ENCODE assay signal across 1 cellular context in the genomic region with DNA sequence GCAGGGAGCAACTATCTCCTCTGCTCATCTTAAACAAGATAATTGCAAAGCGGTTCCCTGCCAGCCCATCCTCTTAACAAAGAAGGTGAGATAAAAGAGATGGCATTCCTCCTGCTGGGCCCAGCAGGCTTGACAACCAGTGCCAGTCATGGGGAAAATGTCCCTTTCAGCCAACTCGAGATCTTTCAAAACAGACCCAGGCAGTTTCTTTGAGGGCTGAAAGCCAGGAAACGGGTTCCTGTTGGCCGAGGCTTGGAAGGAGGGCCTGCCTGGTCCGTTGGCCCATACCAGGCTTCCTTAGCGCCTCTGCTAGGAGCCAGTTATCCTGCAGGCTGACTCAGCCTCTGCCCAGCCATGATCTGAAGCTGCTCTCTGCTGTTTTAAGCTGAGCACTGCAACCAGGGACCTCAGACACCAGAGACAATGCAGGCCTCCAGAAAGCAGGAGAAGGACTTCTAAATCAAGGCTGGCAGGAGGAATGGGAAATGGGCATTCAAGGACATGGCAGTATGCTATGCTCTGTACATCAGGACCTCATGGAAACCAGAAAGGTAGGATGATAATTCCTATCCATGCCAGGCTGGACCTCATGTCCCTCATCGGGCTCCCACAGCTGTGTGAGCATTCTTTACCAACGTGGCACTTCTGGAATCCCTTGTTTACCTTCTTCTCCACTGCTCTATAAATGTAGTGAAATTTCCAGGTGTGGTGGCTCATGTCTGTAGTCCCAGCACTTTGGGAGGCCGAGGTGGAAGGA.
TF ChIP-seq lines count a peak whose summit lies in the region.

No MANE protein-coding gene starts in this region.

TF ChIP-seq in H1, 55 proteins besides CTCF, POLR2A, EP300 and RAD21:
- TF ChIP-seq BRCA1 (IDR thresholded peaks at IDR 0.05; ENCODE audit: low read depth, low read length) = no peak
- TF ChIP-seq TBP (IDR thresholded peaks at IDR 0.05; ENCODE audit: low read depth, low read length) = peak; percentile 63
- TF ChIP-seq RBBP5 (IDR thresholded peaks at IDR 0.05; ENCODE audit: borderline replicate concordance, low read depth, low read length) = no peak
- TF ChIP-seq YY1 (IDR thresholded peaks at IDR 0.05; ENCODE audit: low read depth, low read length) = peak; percentile 90
- no peak for TF ChIP-seq JUN (IDR thresholded peaks at IDR 0.05; ENCODE audit: low read depth, low read length)
- peak; percentile 86 for TF ChIP-seq NANOG (IDR thresholded peaks at IDR 0.05; ENCODE audit: insufficient read depth, low read depth, low read length, poor library complexity, severe bottlenecking)
- 0 out of 2 replicates have a peak, but pooled peaks have one; percentile 3 for TF ChIP-seq TCF12 (IDR thresholded peaks at IDR 0.05; ENCODE audit: low read depth, low read length)
- peak; percentile 73 to 95; a peak in 3 of 4 replicates for TF ChIP-seq HDAC2 (IDR thresholded peaks at IDR 0.05; ENCODE audit: borderline replicate concordance in 1 of 2, low read depth in 2 of 2, low read length in 2 of 2)
- no peak for TF ChIP-seq SRF (IDR thresholded peaks at IDR 0.05; ENCODE audit: low read depth, low read length)
- TF ChIP-seq TEAD4 (IDR thresholded peaks at IDR 0.05; ENCODE audit: low read depth, low read length) = 0 out of 2 replicates have a peak, but pooled peaks have one; percentile 33
- no peak for TF ChIP-seq EGR1 (IDR thresholded peaks at IDR 0.05; ENCODE audit: borderline replicate concordance, low read depth, low read length)
- peak; percentile 93 for TF ChIP-seq CTBP2 (IDR thresholded peaks at IDR 0.05; ENCODE audit: borderline replicate concordance, insufficient read depth, insufficient read length, low read length)
- peak; percentile 34 to 39 for TF ChIP-seq BCL11A (IDR thresholded peaks at IDR 0.05; ENCODE audit: low read depth in 2 of 2, low read length in 2 of 2)
- TF ChIP-seq CHD2 (IDR thresholded peaks at IDR 0.05; ENCODE audit: low read length) = no peak
- TF ChIP-seq MAX (IDR thresholded peaks at IDR 0.05) = no peak
- peak; percentile 89 for TF ChIP-seq JUND (IDR thresholded peaks at IDR 0.05; ENCODE audit: low read length)
- peak; percentile 77; the same call in 1 of the 2 replicates for TF ChIP-seq MAFK (IDR thresholded peaks at IDR 0.05; ENCODE audit: low read depth, low read length)
- TF ChIP-seq SP1 (IDR thresholded peaks at IDR 0.05; ENCODE audit: low read depth, low read length) = peak; percentile 32; the same call in 1 of the 2 replicates
- TF ChIP-seq SIN3A (conservative IDR thresholded peaks at IDR 0.05 in 1 of 2, IDR thresholded peaks at IDR 0.05 in 1 of 2; ENCODE audit: low read depth in 1 of 2, low read length in 2 of 2) = no peak
- no peak; the same call in 1 of the 2 replicates for TF ChIP-seq CEBPB (IDR thresholded peaks at IDR 0.05; ENCODE audit: low read depth, low read length)
- TF ChIP-seq KDM1A (IDR thresholded peaks at IDR 0.05; ENCODE audit: borderline replicate concordance, low read length) = peak; percentile 77; the same call in 1 of the 2 replicates
- peak; percentile 50 for TF ChIP-seq TAF7 (optimal IDR thresholded peaks at IDR 0.05; ENCODE audit: borderline replicate concordance, low read depth, low read length)
